ENCODE assay signal across 23 cellular contexts in genomic region chr15:77546870-77547269, GRCh38.
"Had no signal": no experiment of that assay in that cellular context is flagged by ENCODE, and none has a peak within 500 bp of the region (broad histone marks: within the 10 kb centered on the region; RNA-seq: fewer than 3 reads in every experiment).

No MANE protein-coding gene starts in this region.

- H3K4me3 ChIP-seq: gastroesophageal sphincter, ovary, psoas muscle, right atrium auricular region, tibial artery had no signal

- H3K9me3 ChIP-seq: gastroesophageal sphincter, ovary, psoas muscle, right atrium auricular region, tibial artery had no signal

- H3K27ac Mint-ChIP-seq: activated CD4-positive, alpha-beta T cell treated with anti-CD3 and anti-CD28 coated beads, Interleukin-2, amount 10 ng/mL, durations not matched to agents 7 days and 5 days; activated CD8-positive, alpha-beta T cell treated with anti-CD3 and anti-CD28 coated beads, Interleukin-2, amount 10 ng/mL, durations not matched to agents 7 days and 5 days; activated naive CD8-positive, alpha-beta T cell treated with anti-CD3 and anti-CD28 coated beads, Interleukin-2, amount 50 U/mL, for 24 hours; activated T-helper 1 cell treated with anti-CD3 and anti-CD28 coated beads, Interleukin-12 subunit alpha, Interleukin-12 subunit beta, Interleukin-2, Interleukin-4 antibody, amounts not matched to agents 30 ng/mL and 10 ng/mL and 1 ng/mL, durations not matched to agents 14 hours and 24 hours and 36 hours; mesothelial cell of epicardium had no signal

- H3K27ac ChIP-seq: epithelial cell of prostate, gastroesophageal sphincter, ovary, psoas muscle, right atrium auricular region, tibial artery had no signal

- DNase-seq: activated CD4-positive, alpha-beta T cell treated with anti-CD3 and anti-CD28 coated beads, Interleukin-2, amount 10 ng/mL, durations not matched to agents 7 days and 5 days; activated CD8-positive, alpha-beta T cell treated with anti-CD3 and anti-CD28 coated beads, Interleukin-2, amount 10 ng/mL, durations not matched to agents 7 days and 5 days; activated gamma-delta T cell; activated naive CD4-positive, alpha-beta T cell treated with anti-CD3 and anti-CD28 coated beads, Interleukin-2, amount 50 U/mL, for 16 hours; activated naive CD8-positive, alpha-beta T cell treated with anti-CD3 and anti-CD28 coated beads, Interleukin-2, amount 50 U/mL, for 24 hours; cerebellar nuclear complex; cortex of kidney; hypothalamus; left ventricle myocardium superior; mammary epithelial cell; ovary; stimulated activated CD4-positive, alpha-beta T cell treated with anti-CD3 and anti-CD28 coated beads, Interleukin-12 subunit alpha, Interleukin-12 subunit beta, amount 100 ng/mL, for 4 hours; stimulated activated CD4-positive, alpha-beta T cell treated with anti-CD3 and anti-CD28 coated beads, Interleukin-4, amount 100 ng/mL, for 4 hours; stimulated activated naive CD8-positive, alpha-beta T cell treated with anti-CD3 and anti-CD28 coated beads, Interleukin-15, Interleukin-2, amounts not matched to agents 100 U/mL and 50 U/mL, for 24 hours; T1000; tibial artery had no signal

- H3K36me3 Mint-ChIP-seq: mesothelial cell of epicardium; natural killer cell treated with Interleukin-12 subunit alpha and Interleukin-12 subunit beta and Interleukin-15 and Interleukin-18, amount 100 ng/mL, for 72 hours had no signal

- H3K9me3 Mint-ChIP-seq: activated CD4-positive, alpha-beta T cell treated with anti-CD3 and anti-CD28 coated beads, Interleukin-2, amount 10 ng/mL, durations not matched to agents 7 days and 5 days; activated naive CD8-positive, alpha-beta T cell treated with anti-CD3 and anti-CD28 coated beads, Interleukin-2, amount 50 U/mL, for 24 hours; activated T-helper 1 cell treated with anti-CD3 and anti-CD28 coated beads, Interleukin-12 subunit alpha, Interleukin-12 subunit beta, Interleukin-2, Interleukin-4 antibody, amounts not matched to agents 30 ng/mL and 10 ng/mL and 1 ng/mL, durations not matched to agents 14 hours and 24 hours and 36 hours; natural killer cell treated with Interleukin-12 subunit alpha and Interleukin-12 subunit beta and Interleukin-15 and Interleukin-18, amount 100 ng/mL, for 72 hours had no signal

- H3K36me3 ChIP-seq: gastroesophageal sphincter, ovary, right atrium auricular region, tibial artery had no signal

- H3K4me3 Mint-ChIP-seq: activated CD4-positive, alpha-beta T cell treated with anti-CD3 and anti-CD28 coated beads, Interleukin-2, amount 10 ng/mL, durations not matched to agents 7 days and 5 days; activated CD8-positive, alpha-beta T cell treated with anti-CD3 and anti-CD28 coated beads, Interleukin-2, amount 10 ng/mL, durations not matched to agents 7 days and 5 days; activated naive CD8-positive, alpha-beta T cell treated with anti-CD3 and anti-CD28 coated beads, Interleukin-2, amount 50 U/mL, for 24 hours; activated T-helper 1 cell treated with anti-CD3 and anti-CD28 coated beads, Interleukin-12 subunit alpha, Interleukin-12 subunit beta, Interleukin-2, Interleukin-4 antibody, amounts not matched to agents 30 ng/mL and 10 ng/mL and 1 ng/mL, durations not matched to agents 14 hours and 24 hours and 36 hours; mesothelial cell of epicardium; natural killer cell treated with Interleukin-12 subunit alpha and Interleukin-12 subunit beta and Interleukin-15 and Interleukin-18, amount 100 ng/mL, for 72 hours had no signal

- H3K27me3 ChIP-seq: gastroesophageal sphincter, ovary, right atrium auricular region had no signal

- ATAC-seq: activated CD8-positive, alpha-beta T cell treated with anti-CD3 and anti-CD28 coated beads, Interleukin-2, amount 10 ng/mL, durations not matched to agents 7 days and 5 days; activated naive CD8-positive, alpha-beta T cell treated with anti-CD3 and anti-CD28 coated beads, Interleukin-2, amount 50 U/mL, for 24 hours; gastroesophageal sphincter; left ventricle myocardium superior; natural killer cell treated with Interleukin-12 subunit alpha and Interleukin-12 subunit beta and Interleukin-15 and Interleukin-18, amount 100 ng/mL, for 72 hours; psoas muscle; stimulated activated naive CD8-positive, alpha-beta T cell treated with anti-CD3 and anti-CD28 coated beads, Interleukin-15, Interleukin-2, amounts not matched to agents 100 U/mL and 50 U/mL, for 24 hours had no signal
